9 cellular contexts compared by ENCODE assay signal in genomic region chr7:116583653-116584052, GRCh38. TPM values are rescaled to one million over a fixed set of nuclear protein-coding genes. Genes with fewer than 3 reads are reported as not detected.
A peak's percentile ranks its signal among the peaks of the same experiment; 100 is the strongest.
DNase-seq lines count a peak whose midpoint lies in the region; ATAC-seq and TF ChIP-seq lines count a peak whose summit lies in the region.
"Had no signal": no experiment of that assay in that cellular context is flagged by ENCODE, and none has a peak within 500 bp of the region (broad histone marks: within the 10 kb centered on the region; RNA-seq: fewer than 3 reads in every experiment).

No MANE protein-coding gene starts in this region.

- no peaks in the 10 kb centered on the region for H3K36me3 ChIP-seq in osteoblast (ENCODE audit: insufficient read depth, low read length)

- H3K27me3 ChIP-seq in osteoblast (ENCODE audit: insufficient read depth, low read length) = no peaks in the 10 kb centered on the region

- peak overlapping the region; percentile 2 for H3K4me3 ChIP-seq in osteoblast (ENCODE audit: insufficient read depth, low read length)
- H3K4me3 ChIP-seq: dorsolateral prefrontal cortex had no signal

- H2AFZ ChIP-seq in osteoblast (ENCODE audit: low read length) = no peak overlapping the region

- H3K4me2 ChIP-seq in osteoblast (ENCODE audit: insufficient read depth, low read length) = peak overlapping the region; percentile 49

- H3K9me3 ChIP-seq in osteoblast (ENCODE audit: low read depth, low read length) = no peaks in the 10 kb centered on the region

- peak; percentile 93 for ATAC-seq in GM18868 (IDR thresholded peaks at IDR 0.05; ENCODE audit: unreplicated experiment)
- ATAC-seq in GM21786 (IDR thresholded peaks at IDR 0.05; ENCODE audit: unreplicated experiment) = peak; percentile 96

- peak; percentile 44 for DNase-seq in M059J (ENCODE audit: low read depth)
- DNase-seq in osteoblast (ENCODE audit: insufficient read length, low spot score, missing footprints) = no peak
- no peak for DNase-seq in HT-29 (ENCODE audit: low spot score)
- DNase-seq in amygdala (lab: John Stamatoyannopoulos, UW) = no peak
- no peak for DNase-seq in AG20443 (ENCODE audit: low spot score)
- DNase-seq: dorsolateral prefrontal cortex, NCI-H2081 treated with DMSO at 0.1 percent for 48 hours had no signal

- no peaks in the 10 kb centered on the region for H3K79me2 ChIP-seq in osteoblast (ENCODE audit: insufficient read depth, low read length)

- H3K27ac ChIP-seq in osteoblast (ENCODE audit: low read depth, low read length) = peak overlapping the region; percentile 98

- no peaks in the 10 kb centered on the region for H4K20me1 ChIP-seq in osteoblast (ENCODE audit: insufficient read depth, low read length)

- peaks cover 40% of the 10 kb centered on the region for H3K4me1 ChIP-seq in osteoblast (ENCODE audit: insufficient read depth, low read length)

- no peak for TF ChIP-seq CTCF in osteoblast (IDR thresholded peaks at IDR 0.05; ENCODE audit: extremely low read depth, low read depth, low read length)

RNA-seq across cellular contexts. Expression of gene CAV1, which starts 58.8 kb away (rescaled TPM):
- 388 and 413 TPM in 2 replicates for total RNA-seq in M059J (2014; rRNA removed; shearing (Covaris generic))
- 291 and 337 TPM in 2 replicates for total RNA-seq in osteoblast
- total RNA-seq in HT-29 (2014; rRNA removed; shearing (Covaris generic)) = 4.1 and 4.5 TPM in 2 replicates

Comparison
In these comparisons a context has a peak if more than half of its experiments do, and no peak if none do; other contexts are left out.
1. RNA of gene CAV1, which starts 58.8 kb away (total RNA-seq): 388 to 413 TPM in M059J and 291 to 337 TPM in osteoblast; 4.1 to 4.5 TPM in HT-29; every median in the first group is over 10 times any median in the second.